20 cellular contexts compared by ENCODE assay signal in genomic region chr6:15205321-15205720, GRCh38.
"Had no signal": no experiment of that assay in that cellular context is flagged by ENCODE, and none has a peak within 500 bp of the region (broad histone marks: within the 10 kb centered on the region; RNA-seq: fewer than 3 reads in every experiment).

No MANE protein-coding gene starts in this region.

- H3K27ac ChIP-seq: coronary artery, dorsolateral prefrontal cortex, esophagus squamous epithelium, parathyroid adenoma, spleen, suprapubic skin, tibial artery had no signal

- ATAC-seq: effector memory CD8-positive, alpha-beta T cell; left colon; naive thymus-derived CD8-positive, alpha-beta T cell had no signal

- H3K4me1 ChIP-seq: parathyroid adenoma, suprapubic skin, tibial artery had no signal

- H3K79me2 ChIP-seq: parathyroid adenoma had no signal

- H3K36me3 ChIP-seq: esophagus squamous epithelium, spleen, suprapubic skin, tibial artery had no signal

- H3K4me3 ChIP-seq: coronary artery, dorsolateral prefrontal cortex, esophagus squamous epithelium, spleen, suprapubic skin, tibial artery had no signal

- H3K9ac ChIP-seq: parathyroid adenoma had no signal

- DNase-seq: activated CD4-positive, alpha-beta T cell treated with anti-CD3 and anti-CD28 coated beads for 4 hours; activated CD4-positive, alpha-beta T cell treated with anti-CD3 and anti-CD28 coated beads, Interleukin-2, amount 50 U/mL, for 4 hours; activated CD8-positive, alpha-beta memory T cell treated with anti-CD3 and anti-CD28 coated beads for 24 hours; activated effector memory CD4-positive, alpha-beta T cell treated with Interleukin-2 at 50 U/mL for 16 hours; activated naive CD4-positive, alpha-beta T cell treated with Interleukin-2 at 50 U/mL for 16 hours; anterior cingulate cortex; dorsolateral prefrontal cortex; effector memory CD8-positive, alpha-beta T cell; esophagus squamous epithelium; foreskin melanocyte; left colon; naive thymus-derived CD8-positive, alpha-beta T cell; nucleus accumbens; stimulated activated naive CD4-positive, alpha-beta T cell; T-helper 1 cell; tibial artery had no signal

- H3K27me3 ChIP-seq: dorsolateral prefrontal cortex, esophagus squamous epithelium, spleen, suprapubic skin, tibial artery had no signal
